Comparison of ENCODE assay signal across 1 cellular context in the genomic region with DNA sequence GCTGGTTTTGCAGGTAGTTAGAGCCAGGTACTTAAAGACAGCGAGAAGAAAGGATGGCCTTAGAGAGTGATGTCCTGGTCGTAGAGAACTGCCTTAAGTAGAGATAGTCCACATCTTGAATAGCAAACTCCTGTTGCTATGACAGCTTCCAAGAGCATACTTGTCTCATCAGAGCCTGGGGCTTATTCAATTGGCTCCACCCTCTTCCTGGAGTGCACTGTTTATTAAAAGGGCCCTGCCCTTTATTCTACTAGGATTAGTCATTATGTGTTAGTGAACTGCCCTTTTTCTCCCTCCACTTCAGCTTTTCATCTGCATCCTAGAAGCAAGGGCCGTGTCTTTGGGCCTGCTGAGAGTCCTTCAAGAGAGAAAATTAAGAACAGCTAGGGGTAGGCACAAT.
TF ChIP-seq lines count a peak whose summit lies in the region.

No MANE protein-coding gene starts in this region.

TF ChIP-seq in IMR-90, 13 proteins besides CTCF, POLR2A, EP300 and RAD21 (continued from another document):
- no peak for TF ChIP-seq FOS (IDR thresholded peaks at IDR 0.05; ENCODE audit: low read depth, low read length)
- no peak for TF ChIP-seq RCOR1 (IDR thresholded peaks at IDR 0.05; ENCODE audit: insufficient replicate concordance, low read length)
- no peak for TF ChIP-seq SMC3 (IDR thresholded peaks at IDR 0.05; ENCODE audit: low read depth, low read length)
- TF ChIP-seq MAZ (IDR thresholded peaks at IDR 0.05; ENCODE audit: borderline replicate concordance, low read depth, low read length): no peak
- TF ChIP-seq CHD1 (IDR thresholded peaks at IDR 0.05; ENCODE audit: low read depth, low read length): no peak
- TF ChIP-seq RFX5 (IDR thresholded peaks at IDR 0.05; ENCODE audit: low read depth, low read length): no peak
- TF ChIP-seq, protein P1, sequence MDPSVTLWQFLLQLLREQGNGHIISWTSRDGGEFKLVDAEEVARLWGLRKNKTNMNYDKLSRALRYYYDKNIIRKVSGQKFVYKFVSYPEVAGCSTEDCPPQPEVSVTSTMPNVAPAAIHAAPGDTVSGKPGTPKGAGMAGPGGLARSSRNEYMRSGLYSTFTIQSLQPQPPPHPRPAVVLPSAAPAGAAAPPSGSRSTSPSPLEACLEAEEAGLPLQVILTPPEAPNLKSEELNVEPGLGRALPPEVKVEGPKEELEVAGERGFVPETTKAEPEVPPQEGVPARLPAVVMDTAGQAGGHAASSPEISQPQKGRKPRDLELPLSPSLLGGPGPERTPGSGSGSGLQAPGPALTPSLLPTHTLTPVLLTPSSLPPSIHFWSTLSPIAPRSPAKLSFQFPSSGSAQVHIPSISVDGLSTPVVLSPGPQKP (IDR thresholded peaks at IDR 0.05; ENCODE audit: borderline replicate concordance, low read depth, low read length): no peak
- TF ChIP-seq BHLHE40 (IDR thresholded peaks at IDR 0.05; ENCODE audit: low read depth, low read length): no peak
- TF ChIP-seq CEBPB (IDR thresholded peaks at IDR 0.05; ENCODE audit: low read depth, low read length): no peak
